In the genomic region with DNA sequence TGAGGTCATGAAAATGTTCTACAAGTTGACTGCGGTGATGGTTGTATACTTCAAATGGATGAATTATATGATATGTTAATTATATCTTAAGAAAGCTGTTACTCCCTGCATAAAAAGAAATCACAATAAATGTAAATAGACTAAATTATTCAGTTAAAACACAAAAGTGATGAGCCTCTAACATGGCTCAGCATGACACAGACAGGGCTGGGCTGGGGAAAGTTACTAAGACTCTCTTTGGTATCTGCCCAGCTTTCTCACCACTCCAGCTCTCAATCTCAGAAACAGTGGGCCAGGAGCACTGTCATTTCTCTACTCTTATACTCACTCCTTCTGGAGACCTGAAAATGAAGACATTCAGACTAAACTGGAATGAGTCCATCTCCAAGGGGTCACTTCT, we compare ENCODE assay signal across 1 cellular context.
TF ChIP-seq lines count a peak whose summit lies in the region.

No MANE protein-coding gene starts in this region.

TF ChIP-seq in K562, 482 proteins besides CTCF, POLR2A, EP300 and RAD21 (continued from another document):
- TF ChIP-seq, protein P1, sequence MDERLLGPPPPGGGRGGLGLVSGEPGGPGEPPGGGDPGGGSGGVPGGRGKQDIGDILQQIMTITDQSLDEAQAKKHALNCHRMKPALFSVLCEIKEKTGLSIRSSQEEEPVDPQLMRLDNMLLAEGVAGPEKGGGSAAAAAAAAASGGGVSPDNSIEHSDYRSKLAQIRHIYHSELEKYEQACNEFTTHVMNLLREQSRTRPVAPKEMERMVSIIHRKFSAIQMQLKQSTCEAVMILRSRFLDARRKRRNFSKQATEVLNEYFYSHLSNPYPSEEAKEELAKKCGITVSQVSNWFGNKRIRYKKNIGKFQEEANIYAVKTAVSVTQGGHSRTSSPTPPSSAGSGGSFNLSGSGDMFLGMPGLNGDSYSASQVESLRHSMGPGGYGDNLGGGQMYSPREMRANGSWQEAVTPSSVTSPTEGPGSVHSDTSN (CRISPR knock-in tag; IDR thresholded peaks at IDR 0.05; ENCODE audit: low read depth): no peak
- TF ChIP-seq, protein P1 (tag; conservative IDR thresholded peaks at IDR 0.05; ENCODE audit: low read depth): no peak
- TF ChIP-seq TAF7 (tag; IDR thresholded peaks at IDR 0.05): no peak
- TF ChIP-seq MAFG (tag; conservative IDR thresholded peaks at IDR 0.05): no peak
- TF ChIP-seq, protein P2, sequence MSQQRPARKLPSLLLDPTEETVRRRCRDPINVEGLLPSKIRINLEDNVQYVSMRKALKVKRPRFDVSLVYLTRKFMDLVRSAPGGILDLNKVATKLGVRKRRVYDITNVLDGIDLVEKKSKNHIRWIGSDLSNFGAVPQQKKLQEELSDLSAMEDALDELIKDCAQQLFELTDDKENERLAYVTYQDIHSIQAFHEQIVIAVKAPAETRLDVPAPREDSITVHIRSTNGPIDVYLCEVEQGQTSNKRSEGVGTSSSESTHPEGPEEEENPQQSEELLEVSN (IDR thresholded peaks at IDR 0.05; ENCODE audit: borderline replicate concordance in 1 of 2, extremely low read depth in 1 of 2, insufficient read depth in 1 of 2, insufficient read length in 1 of 2, low read depth in 1 of 2, low read length in 1 of 2, poor library complexity in 1 of 2, severe bottlenecking in 1 of 2): no peak
- no peak for TF ChIP-seq TAL1 (IDR thresholded peaks at IDR 0.05)
- TF ChIP-seq RAD51 (IDR thresholded peaks at IDR 0.05; ENCODE audit: borderline replicate concordance, low read depth): no peak
